8 cellular contexts compared by ENCODE assay signal in genomic region chr5:21919417-21920022, GRCh38.
A peak's percentile ranks its signal among the peaks of the same experiment; 100 is the strongest.
DNase-seq lines count a peak whose midpoint lies in the region; ATAC-seq and TF ChIP-seq lines count a peak whose summit lies in the region.

No MANE protein-coding gene starts in this region.

- H3K27ac Mint-ChIP-seq in nephron progenitor cell (no peak overlapping the region), T-helper 17 cell (no peak overlapping the region)

- H3K9me3 ChIP-seq in colonic mucosa, result no peaks in the 10 kb centered on the region
- no peaks in the 10 kb centered on the region for H3K9me3 ChIP-seq in T-helper 17 cell (ENCODE audit: control insufficient read depth, low read length, poor library complexity, severe bottlenecking)

- H3K27ac ChIP-seq in HL-60 (replicated peaks), result no peak overlapping the region
- no peak overlapping the region for H3K27ac ChIP-seq in colonic mucosa

- peak; percentile 55 for TF ChIP-seq CTCF in GM12872 (IDR thresholded peaks at IDR 0.05; ENCODE audit: insufficient read depth, low read depth, low read length)
- TF ChIP-seq CTCF in HL-60 (IDR thresholded peaks at IDR 0.05; ENCODE audit: insufficient read depth, low read length), result peak; percentile 54
- peak; percentile 72 for TF ChIP-seq CTCF in nephron progenitor cell (IDR thresholded peaks at IDR 0.05)
- no peak for TF ChIP-seq CTCF in colonic mucosa (IDR thresholded peaks at IDR 0.05)

- no peaks in the 10 kb centered on the region for H3K9me3 Mint-ChIP-seq in nephron progenitor cell

- H3K4me1 Mint-ChIP-seq in nephron progenitor cell (peaks cover 5% of the 10 kb centered on the region), T-helper 17 cell (no peaks in the 10 kb centered on the region)

- peak; percentile 97 for ATAC-seq in GM21619 (IDR thresholded peaks at IDR 0.05; ENCODE audit: unreplicated experiment)
- ATAC-seq in T-helper 17 cell, result no peak

- H3K36me3 Mint-ChIP-seq in nephron progenitor cell (ENCODE audit: low read depth) (no peaks in the 10 kb centered on the region), T-helper 17 cell (ENCODE audit: low read depth) (no peaks in the 10 kb centered on the region)

- H3K4me3 ChIP-seq in HL-60 (replicated peaks; ENCODE audit: insufficient read depth, low read length) (no peak overlapping the region), colonic mucosa (no peak overlapping the region)

- DNase-seq in HL-60 (ENCODE audit: low read depth in 1 of 2, low spot score in 1 of 2) (peak in 1 of 2 experiments; percentile 27), NOMO-1 treated with DMSO at 0.1 percent for 48 hours (lab: John Stamatoyannopoulos, UW; ENCODE audit: unreplicated experiment) (peak; percentile 39), dedifferentiated amniotic fluid mesenchymal stem cell (ENCODE audit: extremely low spot score) (peak; percentile 50), nephron progenitor cell (peak; percentile 27), colonic mucosa (no peak), T-helper 17 cell (no peak)

- intact Hi-C loops in colonic mucosa (cut with DNase I), result no loop called here

- H3K27me3 Mint-ChIP-seq in nephron progenitor cell (ENCODE audit: low read depth, poor library complexity), result peaks cover 5% of the 10 kb centered on the region
- H3K27me3 Mint-ChIP-seq in T-helper 17 cell, result no peaks in the 10 kb centered on the region

- H3K4me3 Mint-ChIP-seq in nephron progenitor cell (no peak overlapping the region), T-helper 17 cell (no peak overlapping the region)

- H3K4me1 ChIP-seq in colonic mucosa, result no peaks in the 10 kb centered on the region

- H3K9ac ChIP-seq in colonic mucosa (ENCODE audit: low read depth in 2 of 2, low read length in 2 of 2), result no peak overlapping the region

- H3K27me3 ChIP-seq in HL-60 (ENCODE audit: insufficient read depth, poor library complexity, severe bottlenecking) (no peaks in the 10 kb centered on the region), colonic mucosa (no peaks in the 10 kb centered on the region)

- no peaks in the 10 kb centered on the region for H3K36me3 ChIP-seq in colonic mucosa

Comparison
In these comparisons a context has a peak if more than half of its experiments do, and no peak if none do; other contexts are left out.
1. DNase-seq: peak in NOMO-1 treated with DMSO at 0.1 percent for 48 hours (single experiment), dedifferentiated amniotic fluid mesenchymal stem cell (single experiment) and nephron progenitor cell (single experiment); none in colonic mucosa (single experiment) and T-helper 17 cell (0 of 3).